In genomic region chr19:41999878-42000208, GRCh38 we compare ENCODE assay signal across 2 cellular contexts.
TF ChIP-seq lines count a peak whose summit lies in the region.

No MANE protein-coding gene starts in this region.

TF ChIP-seq in SK-N-SH, 30 proteins besides CTCF, POLR2A, EP300 and RAD21 (continued from another document):
- TF ChIP-seq, protein P1, sequence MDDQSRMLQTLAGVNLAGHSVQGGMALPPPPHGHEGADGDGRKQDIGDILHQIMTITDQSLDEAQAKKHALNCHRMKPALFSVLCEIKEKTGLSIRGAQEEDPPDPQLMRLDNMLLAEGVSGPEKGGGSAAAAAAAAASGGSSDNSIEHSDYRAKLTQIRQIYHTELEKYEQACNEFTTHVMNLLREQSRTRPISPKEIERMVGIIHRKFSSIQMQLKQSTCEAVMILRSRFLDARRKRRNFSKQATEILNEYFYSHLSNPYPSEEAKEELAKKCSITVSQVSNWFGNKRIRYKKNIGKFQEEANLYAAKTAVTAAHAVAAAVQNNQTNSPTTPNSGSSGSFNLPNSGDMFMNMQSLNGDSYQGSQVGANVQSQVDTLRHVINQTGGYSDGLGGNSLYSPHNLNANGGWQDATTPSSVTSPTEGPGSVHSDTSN (IDR thresholded peaks at IDR 0.05): no peak
- TF ChIP-seq TEAD4 (IDR thresholded peaks at IDR 0.05; ENCODE audit: borderline replicate concordance, insufficient read depth): no peak
- TF ChIP-seq JUND (IDR thresholded peaks at IDR 0.05): no peak
- TF ChIP-seq, protein P2, sequence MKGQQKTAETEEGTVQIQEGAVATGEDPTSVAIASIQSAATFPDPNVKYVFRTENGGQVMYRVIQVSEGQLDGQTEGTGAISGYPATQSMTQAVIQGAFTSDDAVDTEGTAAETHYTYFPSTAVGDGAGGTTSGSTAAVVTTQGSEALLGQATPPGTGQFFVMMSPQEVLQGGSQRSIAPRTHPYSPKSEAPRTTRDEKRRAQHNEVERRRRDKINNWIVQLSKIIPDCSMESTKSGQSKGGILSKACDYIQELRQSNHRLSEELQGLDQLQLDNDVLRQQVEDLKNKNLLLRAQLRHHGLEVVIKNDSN (IDR thresholded peaks at IDR 0.05; ENCODE audit: borderline replicate concordance, low read depth): no peak
- TF ChIP-seq USF2 (IDR thresholded peaks at IDR 0.05; ENCODE audit: borderline replicate concordance, low read depth, low read length): no peak
- no peak for TF ChIP-seq FOSL2 (IDR thresholded peaks at IDR 0.05; ENCODE audit: borderline replicate concordance, low read depth)
- no peak for TF ChIP-seq MAX (IDR thresholded peaks at IDR 0.05; ENCODE audit: low read depth)
- no peak for TF ChIP-seq EZH2phosphoT487 (IDR thresholded peaks at IDR 0.05; ENCODE audit: borderline replicate concordance, low read depth)
- no peak for TF ChIP-seq CHD2 (IDR thresholded peaks at IDR 0.05; ENCODE audit: low read length, partially characterized antibody)
- no peak for TF ChIP-seq RCOR1 (IDR thresholded peaks at IDR 0.05; ENCODE audit: low read length)

TF ChIP-seq in SK-N-SH treated with all-trans-retinoic acid at 6 μM for 48 hours, 23 proteins besides CTCF, POLR2A, EP300 and RAD21 (continued from another document):
- TF ChIP-seq SNAI2 (CRISPR knock-in tag; IDR thresholded peaks at IDR 0.05) (no peak), BACH2 (CRISPR knock-in tag; IDR thresholded peaks at IDR 0.05; ENCODE audit: borderline replicate concordance) (no peak), CSDC2 (CRISPR knock-in tag; IDR thresholded peaks at IDR 0.05) (no peak), GLIS3 (CRISPR knock-in tag; IDR thresholded peaks at IDR 0.05) (no peak), ZNF565 (CRISPR knock-in tag; conservative IDR thresholded peaks at IDR 0.05; ENCODE audit: low read depth) (no peak), ESRRG (CRISPR knock-in tag; IDR thresholded peaks at IDR 0.05) (no peak), ZFP3 (CRISPR knock-in tag; IDR thresholded peaks at IDR 0.05) (no peak)
- TF ChIP-seq, protein P3, sequence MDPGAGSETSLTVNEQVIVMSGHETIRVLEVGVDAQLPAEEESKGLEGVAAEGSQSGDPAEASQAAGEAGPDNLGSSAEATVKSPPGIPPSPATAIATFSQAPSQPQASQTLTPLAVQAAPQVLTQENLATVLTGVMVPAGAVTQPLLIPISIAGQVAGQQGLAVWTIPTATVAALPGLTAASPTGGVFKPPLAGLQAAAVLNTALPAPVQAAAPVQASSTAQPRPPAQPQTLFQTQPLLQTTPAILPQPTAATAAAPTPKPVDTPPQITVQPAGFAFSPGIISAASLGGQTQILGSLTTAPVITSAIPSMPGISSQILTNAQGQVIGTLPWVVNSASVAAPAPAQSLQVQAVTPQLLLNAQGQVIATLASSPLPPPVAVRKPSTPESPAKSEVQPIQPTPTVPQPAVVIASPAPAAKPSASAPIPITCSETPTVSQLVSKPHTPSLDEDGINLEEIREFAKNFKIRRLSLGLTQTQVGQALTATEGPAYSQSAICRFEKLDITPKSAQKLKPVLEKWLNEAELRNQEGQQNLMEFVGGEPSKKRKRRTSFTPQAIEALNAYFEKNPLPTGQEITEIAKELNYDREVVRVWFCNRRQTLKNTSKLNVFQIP (CRISPR knock-in tag; IDR thresholded peaks at IDR 0.05; ENCODE audit: borderline replicate concordance, low read depth): no peak
- TF ChIP-seq, protein P4, sequence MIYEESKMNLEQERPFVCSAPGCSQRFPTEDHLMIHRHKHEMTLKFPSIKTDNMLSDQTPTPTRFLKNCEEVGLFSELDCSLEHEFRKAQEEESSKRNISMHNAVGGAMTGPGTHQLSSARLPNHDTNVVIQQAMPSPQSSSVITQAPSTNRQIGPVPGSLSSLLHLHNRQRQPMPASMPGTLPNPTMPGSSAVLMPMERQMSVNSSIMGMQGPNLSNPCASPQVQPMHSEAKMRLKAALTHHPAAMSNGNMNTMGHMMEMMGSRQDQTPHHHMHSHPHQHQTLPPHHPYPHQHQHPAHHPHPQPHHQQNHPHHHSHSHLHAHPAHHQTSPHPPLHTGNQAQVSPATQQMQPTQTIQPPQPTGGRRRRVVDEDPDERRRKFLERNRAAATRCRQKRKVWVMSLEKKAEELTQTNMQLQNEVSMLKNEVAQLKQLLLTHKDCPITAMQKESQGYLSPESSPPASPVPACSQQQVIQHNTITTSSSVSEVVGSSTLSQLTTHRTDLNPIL (CRISPR knock-in tag; IDR thresholded peaks at IDR 0.05; ENCODE audit: low read depth): no peak
